Comparison of ENCODE assay signal across 1 cellular context in the genomic region with DNA sequence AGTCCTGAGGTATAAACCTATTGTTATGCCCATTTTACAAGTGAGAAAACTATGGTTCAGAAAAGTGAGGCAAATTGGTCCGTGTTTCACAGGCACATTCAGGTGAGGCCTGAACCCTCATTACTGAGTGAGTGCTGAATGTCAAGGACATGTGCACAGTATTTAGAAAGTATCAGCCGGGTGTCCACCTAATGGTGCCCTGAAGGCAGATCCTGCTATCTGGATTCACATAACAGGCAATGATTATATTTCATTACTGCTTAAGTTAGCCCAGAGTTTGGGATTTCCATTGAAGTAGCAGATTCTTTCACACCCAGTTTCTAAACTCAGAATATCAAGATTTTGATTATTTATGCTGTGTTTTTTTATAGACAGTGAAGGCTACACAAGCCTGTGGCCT.
TF ChIP-seq lines count a peak whose summit lies in the region.

No MANE protein-coding gene starts in this region.

TF ChIP-seq in SK-N-SH treated with all-trans-retinoic acid at 6 μM for 48 hours, 23 proteins besides CTCF, POLR2A, EP300 and RAD21 (continued from another document):
- TF ChIP-seq PPARA (CRISPR knock-in tag; IDR thresholded peaks at IDR 0.05; ENCODE audit: borderline replicate concordance) (no peak), ISL1 (CRISPR knock-in tag; IDR thresholded peaks at IDR 0.05) (no peak), ESRRG (CRISPR knock-in tag; IDR thresholded peaks at IDR 0.05) (no peak), TOX (CRISPR knock-in tag; IDR thresholded peaks at IDR 0.05; ENCODE audit: borderline replicate concordance) (no peak), RARB (CRISPR knock-in tag; IDR thresholded peaks at IDR 0.05) (no peak)
- TF ChIP-seq, protein P1, sequence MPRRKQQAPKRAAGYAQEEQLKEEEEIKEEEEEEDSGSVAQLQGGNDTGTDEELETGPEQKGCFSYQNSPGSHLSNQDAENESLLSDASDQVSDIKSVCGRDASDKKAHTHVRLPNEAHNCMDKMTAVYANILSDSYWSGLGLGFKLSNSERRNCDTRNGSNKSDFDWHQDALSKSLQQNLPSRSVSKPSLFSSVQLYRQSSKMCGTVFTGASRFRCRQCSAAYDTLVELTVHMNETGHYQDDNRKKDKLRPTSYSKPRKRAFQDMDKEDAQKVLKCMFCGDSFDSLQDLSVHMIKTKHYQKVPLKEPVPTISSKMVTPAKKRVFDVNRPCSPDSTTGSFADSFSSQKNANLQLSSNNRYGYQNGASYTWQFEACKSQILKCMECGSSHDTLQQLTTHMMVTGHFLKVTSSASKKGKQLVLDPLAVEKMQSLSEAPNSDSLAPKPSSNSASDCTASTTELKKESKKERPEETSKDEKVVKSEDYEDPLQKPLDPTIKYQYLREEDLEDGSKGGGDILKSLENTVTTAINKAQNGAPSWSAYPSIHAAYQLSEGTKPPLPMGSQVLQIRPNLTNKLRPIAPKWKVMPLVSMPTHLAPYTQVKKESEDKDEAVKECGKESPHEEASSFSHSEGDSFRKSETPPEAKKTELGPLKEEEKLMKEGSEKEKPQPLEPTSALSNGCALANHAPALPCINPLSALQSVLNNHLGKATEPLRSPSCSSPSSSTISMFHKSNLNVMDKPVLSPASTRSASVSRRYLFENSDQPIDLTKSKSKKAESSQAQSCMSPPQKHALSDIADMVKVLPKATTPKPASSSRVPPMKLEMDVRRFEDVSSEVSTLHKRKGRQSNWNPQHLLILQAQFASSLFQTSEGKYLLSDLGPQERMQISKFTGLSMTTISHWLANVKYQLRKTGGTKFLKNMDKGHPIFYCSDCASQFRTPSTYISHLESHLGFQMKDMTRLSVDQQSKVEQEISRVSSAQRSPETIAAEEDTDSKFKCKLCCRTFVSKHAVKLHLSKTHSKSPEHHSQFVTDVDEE (CRISPR knock-in tag; IDR thresholded peaks at IDR 0.05), result no peak
- TF ChIP-seq, protein P2, sequence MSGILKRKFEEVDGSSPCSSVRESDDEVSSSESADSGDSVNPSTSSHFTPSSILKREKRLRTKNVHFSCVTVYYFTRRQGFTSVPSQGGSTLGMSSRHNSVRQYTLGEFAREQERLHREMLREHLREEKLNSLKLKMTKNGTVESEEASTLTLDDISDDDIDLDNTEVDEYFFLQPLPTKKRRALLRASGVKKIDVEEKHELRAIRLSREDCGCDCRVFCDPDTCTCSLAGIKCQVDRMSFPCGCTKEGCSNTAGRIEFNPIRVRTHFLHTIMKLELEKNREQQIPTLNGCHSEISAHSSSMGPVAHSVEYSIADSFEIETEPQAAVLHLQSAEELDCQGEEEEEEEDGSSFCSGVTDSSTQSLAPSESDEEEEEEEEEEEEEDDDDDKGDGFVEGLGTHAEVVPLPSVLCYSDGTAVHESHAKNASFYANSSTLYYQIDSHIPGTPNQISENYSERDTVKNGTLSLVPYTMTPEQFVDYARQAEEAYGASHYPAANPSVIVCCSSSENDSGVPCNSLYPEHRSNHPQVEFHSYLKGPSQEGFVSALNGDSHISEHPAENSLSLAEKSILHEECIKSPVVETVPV (CRISPR knock-in tag; IDR thresholded peaks at IDR 0.05), result no peak
